Comparison of ENCODE assay signal across 1 cellular context in the genomic region with DNA sequence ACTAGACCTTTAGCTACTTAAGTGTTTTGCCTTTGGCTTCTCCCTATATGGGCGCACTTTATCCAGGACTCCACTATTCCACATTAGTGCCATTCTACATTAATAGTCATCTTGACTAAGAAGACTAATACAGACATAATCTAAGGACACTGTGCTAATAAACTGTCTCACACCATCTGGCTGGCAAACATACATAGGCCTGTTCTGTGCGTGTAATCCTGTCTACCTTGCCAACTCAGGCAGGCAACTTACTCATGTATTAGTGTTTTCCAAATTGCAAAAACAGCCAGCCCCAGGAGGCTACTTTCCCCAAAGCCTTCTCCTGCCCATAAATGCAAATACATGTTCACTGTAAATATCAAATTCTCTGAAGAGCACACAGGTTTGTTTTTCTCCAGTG.
TF ChIP-seq lines count a peak whose summit lies in the region.

No MANE protein-coding gene starts in this region.

TF ChIP-seq in GM23338, 12 proteins besides CTCF, POLR2A, EP300 and RAD21 (continued from another document):
- TF ChIP-seq, protein P1, sequence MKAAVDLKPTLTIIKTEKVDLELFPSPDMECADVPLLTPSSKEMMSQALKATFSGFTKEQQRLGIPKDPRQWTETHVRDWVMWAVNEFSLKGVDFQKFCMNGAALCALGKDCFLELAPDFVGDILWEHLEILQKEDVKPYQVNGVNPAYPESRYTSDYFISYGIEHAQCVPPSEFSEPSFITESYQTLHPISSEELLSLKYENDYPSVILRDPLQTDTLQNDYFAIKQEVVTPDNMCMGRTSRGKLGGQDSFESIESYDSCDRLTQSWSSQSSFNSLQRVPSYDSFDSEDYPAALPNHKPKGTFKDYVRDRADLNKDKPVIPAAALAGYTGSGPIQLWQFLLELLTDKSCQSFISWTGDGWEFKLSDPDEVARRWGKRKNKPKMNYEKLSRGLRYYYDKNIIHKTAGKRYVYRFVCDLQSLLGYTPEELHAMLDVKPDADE (IDR thresholded peaks at IDR 0.05): no peak
- no peak for TF ChIP-seq EZH2 (IDR thresholded peaks at IDR 0.05; ENCODE audit: low read depth, unreplicated experiment)
- TF ChIP-seq EZH2phosphoT487 (IDR thresholded peaks at IDR 0.05; ENCODE audit: unreplicated experiment): no peak
- no peak for TF ChIP-seq NANOG (IDR thresholded peaks at IDR 0.05; ENCODE audit: borderline replicate concordance)
- no peak for TF ChIP-seq STAT1 (IDR thresholded peaks at IDR 0.05; ENCODE audit: unreplicated experiment)
- no peak for TF ChIP-seq CREB1 (CRISPR knock-in tag; IDR thresholded peaks at IDR 0.05; ENCODE audit: low read depth)
